Comparison of ENCODE assay signal across 22 cellular contexts in genomic region chr7:144672869-144673268, GRCh38.
DNase-seq lines count a peak whose midpoint lies in the region; ATAC-seq, FAIRE-seq and TF ChIP-seq lines count a peak whose summit lies in the region.
"Had no signal": no experiment of that assay in that cellular context is flagged by ENCODE, and none has a peak within 500 bp of the region (broad histone marks: within the 10 kb centered on the region; RNA-seq: fewer than 3 reads in every experiment).

No MANE protein-coding gene starts in this region.

- H3K23ac ChIP-seq in IMR-90 (ENCODE audit: low read depth, low read length) (no peak overlapping the region), H1 (ENCODE audit: insufficient read length) (no peak overlapping the region)

- dilution Hi-C loops in IMR-90 (cut with HindIII; ENCODE audit: low sequenced_read_pairs, unreplicated experiment): no loop called here

- no peak for TF ChIP-seq RAD21 in A549 (conservative IDR thresholded peaks at IDR 0.05 in 1 of 2, IDR thresholded peaks at IDR 0.05 in 1 of 2)
- TF ChIP-seq RAD21 in IMR-90 (IDR thresholded peaks at IDR 0.05; ENCODE audit: low read length): no peak
- TF ChIP-seq RAD21 in H1 (IDR thresholded peaks at IDR 0.05 in 1 of 2, conservative IDR thresholded peaks at IDR 0.05 in 1 of 2; ENCODE audit: low read depth in 2 of 2, low read length in 2 of 2): no peak

- H3K56ac ChIP-seq in IMR-90 (ENCODE audit: extremely low read depth, insufficient read depth, low read length) (no peak overlapping the region), H1 (replicated peaks; ENCODE audit: insufficient read length, low read depth, low read length) (no peak overlapping the region)

- no peak overlapping the region for H2BK15ac ChIP-seq in IMR-90 (ENCODE audit: low read depth, low read length)
- H2BK15ac ChIP-seq in H1 (ENCODE audit: low read length): no peak overlapping the region

- no TSS peak for BruUV-seq in IMR-90 (replicated peaks; lab: Mats Ljungman, UMichigan)

- H3K27me3 ChIP-seq in IMR-90 (ENCODE audit: control insufficient read depth, insufficient read depth, low read length): no peaks in the 10 kb centered on the region
- no peaks in the 10 kb centered on the region for H3K27me3 ChIP-seq in H1 (replicated peaks in 1 of 4; ENCODE audit: control insufficient read depth in 3 of 4, extremely low read depth in 1 of 4, insufficient read depth in 3 of 4, low read length in 3 of 4)
- H3K27me3 ChIP-seq: BLaER1 treated with 17β-estradiol and CSF1 and Interleukin-3, amounts not matched to agents 10 nM and 100 nM had no signal

- FAIRE-seq in A549 (lab: Jason Lieb, UNC) (no peak), H1 (lab: Jason Lieb, UNC) (no peak)
- FAIRE-seq: A204.1, D721Med, G401.6, GM12891, GM19239 had no signal

- in situ Hi-C loops in IMR-90 (cut with MboI; ENCODE audit: low sequenced_read_pairs): no loop called here

- H2AK5ac ChIP-seq in IMR-90 (ENCODE audit: low read depth, low read length) (no peak overlapping the region), H1 (ENCODE audit: low read depth, low read length) (no peak overlapping the region)

- H3K18ac ChIP-seq in IMR-90 (ENCODE audit: low read depth, low read length) (no peak overlapping the region), H1 (ENCODE audit: extremely low read depth, low read length) (no peak overlapping the region)

- no peak for TF ChIP-seq EP300 in A549 (IDR thresholded peaks at IDR 0.05)
- no peak for TF ChIP-seq EP300 in H1 (IDR thresholded peaks at IDR 0.05; ENCODE audit: borderline replicate concordance in 1 of 2, low read depth in 2 of 2, low read length in 2 of 2)

- H3K4me1 Mint-ChIP-seq in type B pancreatic cell (ENCODE audit: unreplicated experiment): peaks cover 7% of the 10 kb centered on the region
- H3K4me1 Mint-ChIP-seq: B cell had no signal

- no peaks in the 10 kb centered on the region for H3K79me2 ChIP-seq in H1 (ENCODE audit: control insufficient read depth in 1 of 2, insufficient read depth in 2 of 2, low read length in 2 of 2)

- H2BK120ac ChIP-seq in IMR-90 (ENCODE audit: low read depth, low read length) (no peak overlapping the region), H1 (replicated peaks; ENCODE audit: low read depth, low read length) (no peak overlapping the region)

- no peak for ATAC-seq in A549
- ATAC-seq in IMR-90 (ENCODE audit: low read depth): no peak
- ATAC-seq in GM21737 (IDR thresholded peaks at IDR 0.05; ENCODE audit: unreplicated experiment): no peak
- ATAC-seq: CD8-positive, alpha-beta T cell had no signal

- H3K27ac Mint-ChIP-seq in type B pancreatic cell: no peak overlapping the region
- H3K27ac Mint-ChIP-seq: B cell; CD4-positive, alpha-beta T cell; CD8-positive, alpha-beta T cell had no signal

- H4K8ac ChIP-seq in IMR-90 (ENCODE audit: low read depth in 2 of 2, low read length in 2 of 2) (no peak overlapping the region), H1 (ENCODE audit: extremely low read depth, insufficient read depth, low read length) (no peak overlapping the region)

- TF ChIP-seq POLR2A in A549 (IDR thresholded peaks at IDR 0.05; ENCODE audit: low read length) (no peak), IMR-90 (IDR thresholded peaks at IDR 0.05; ENCODE audit: low read depth, low read length) (no peak), H1 (IDR thresholded peaks at IDR 0.05; ENCODE audit: control extremely low read depth in 1 of 2, low read depth in 2 of 2, low read length in 2 of 2) (no peak)

- no peak overlapping the region for H2BK20ac ChIP-seq in IMR-90 (ENCODE audit: low read depth, low read length)
- H2BK20ac ChIP-seq in H1 (ENCODE audit: low read length): no peak overlapping the region

- H3K4me3 Mint-ChIP-seq in type B pancreatic cell: no peak overlapping the region
- H3K4me3 Mint-ChIP-seq: B cell; CD4-positive, alpha-beta T cell; CD8-positive, alpha-beta T cell had no signal

- H3K36me3 Mint-ChIP-seq in type B pancreatic cell: no peaks in the 10 kb centered on the region
- H3K36me3 Mint-ChIP-seq: CD8-positive, alpha-beta T cell had no signal

- intact Hi-C loops in IMR-90 (cut with micrococcal nuclease): no loop called here

- no peak overlapping the region for H4K91ac ChIP-seq in IMR-90 (ENCODE audit: insufficient read depth, low read depth, low read length)
- no peak overlapping the region for H4K91ac ChIP-seq in H1 (replicated peaks; ENCODE audit: insufficient read length, low read length)

- H3K9ac ChIP-seq in IMR-90 (ENCODE audit: low read depth, low read length): no peak overlapping the region
- H3K9ac ChIP-seq in H1 (replicated peaks in 1 of 4; ENCODE audit: extremely low read depth in 1 of 4, low read depth in 3 of 4, low read length in 3 of 4): no peak overlapping the region
- H3K9ac ChIP-seq: BLaER1 treated with 17β-estradiol and CSF1 and Interleukin-3, amounts not matched to agents 10 nM and 100 nM had no signal

- no peaks in the 10 kb centered on the region for H3K23me2 ChIP-seq in H1 (ENCODE audit: low read depth, low read length)

- H3K36me3 ChIP-seq in IMR-90 (ENCODE audit: control insufficient read depth, insufficient read depth, low read length): no peaks in the 10 kb centered on the region
- H3K36me3 ChIP-seq in H1 (ENCODE audit: control insufficient read depth in 2 of 4, insufficient read depth in 4 of 4, low read length in 3 of 4): no peaks in the 10 kb centered on the region
- H3K36me3 ChIP-seq: BLaER1 treated with 17β-estradiol and CSF1 and Interleukin-3, amounts not matched to agents 10 nM and 100 nM had no signal

- H2BK5ac ChIP-seq in IMR-90 (ENCODE audit: low read depth, low read length, poor library complexity, severe bottlenecking): no peak overlapping the region
- H2BK5ac ChIP-seq in H1 (ENCODE audit: low read depth, low read length): no peak overlapping the region

- H3K4ac ChIP-seq in IMR-90 (ENCODE audit: low read depth, low read length) (no peak overlapping the region), H1 (replicated peaks; ENCODE audit: insufficient read length, low read depth, low read length) (peak overlapping the region; percentile 83)

- WGBS in A549 (ENCODE audit: missing lambda C conversion rate): 0% methylated on average over 2 of the region's 2 CpGs
- WGBS in IMR-90 (ENCODE audit: extremely low coverage in 2 of 2, insufficient read length in 1 of 2), 2 experiments: no CpG with 5 or more reads among the region's 2 CpGs
- 79% methylated on average over 2 of the region's 2 CpGs; no CpG with 5 or more reads in 1 of the 2 experiments for WGBS in H1 (ENCODE audit: extremely low coverage in 1 of 2, insufficient coverage in 1 of 2, insufficient read length in 1 of 2, insufficient replicate concordance in 2 of 2, low coverage in 1 of 2, low lambda C conversion rate in 2 of 2, missing lambda C conversion rate in 1 of 2), 2 experiments

- H3K9me3 ChIP-seq in A549 (no peaks in the 10 kb centered on the region), IMR-90 (ENCODE audit: control insufficient read depth, insufficient read depth, low read length) (peaks cover 6% of the 10 kb centered on the region), H1 (ENCODE audit: insufficient read depth in 2 of 2, low read depth in 1 of 2, low read length in 1 of 2) (no peaks in the 10 kb centered on the region)
- H3K9me3 ChIP-seq: BLaER1 treated with 17β-estradiol and CSF1 and Interleukin-3, amounts not matched to agents 10 nM and 100 nM; Caco-2 had no signal

- no peaks in the 10 kb centered on the region for H3K9me1 ChIP-seq in IMR-90 (ENCODE audit: insufficient read depth, low read length)

- no peak overlapping the region for H2BK12ac ChIP-seq in H1 (ENCODE audit: low read depth, low read length)

- H2AK9ac ChIP-seq in IMR-90 (replicated peaks; ENCODE audit: low read depth, low read length, poor library complexity): no peak overlapping the region

- H3K9me3 Mint-ChIP-seq in type B pancreatic cell: no peaks in the 10 kb centered on the region
- H3K9me3 Mint-ChIP-seq: CD4-positive, alpha-beta T cell; CD8-positive, alpha-beta T cell had no signal

- H4K20me1 ChIP-seq in IMR-90 (ENCODE audit: insufficient read depth, low read length): no peaks in the 10 kb centered on the region
- H4K20me1 ChIP-seq in H1 (replicated peaks in 1 of 2; ENCODE audit: control insufficient read depth in 1 of 2, insufficient read depth in 2 of 2, low read length in 2 of 2): no peaks in the 10 kb centered on the region
- H4K20me1 ChIP-seq: BLaER1 treated with 17β-estradiol and CSF1 and Interleukin-3, amounts not matched to agents 10 nM and 100 nM had no signal

- CTCF ChIA-PET in A549 (lab: Yijun Ruan, JAX) (no interaction called here), IMR-90 (lab: Yijun Ruan, JAX) (no interaction called here), H1 (lab: Charles Lee; ENCODE audit: partially characterized antibody) (no interaction called here)

- H3K27me3 Mint-ChIP-seq in type B pancreatic cell: no peaks in the 10 kb centered on the region
- H3K27me3 Mint-ChIP-seq: B cell; CD4-positive, alpha-beta T cell had no signal

- H4K5ac ChIP-seq in IMR-90 (ENCODE audit: low read depth, low read length) (no peak overlapping the region), H1 (ENCODE audit: insufficient read length, low read depth, low read length) (no peak overlapping the region)

- no peak for TF ChIP-seq CTCF in A549 (IDR thresholded peaks at IDR 0.05)
- TF ChIP-seq CTCF in IMR-90 (conservative IDR thresholded peaks at IDR 0.05; ENCODE audit: low read depth, low read length): no peak
- no peak for TF ChIP-seq CTCF in H1 (IDR thresholded peaks at IDR 0.05; ENCODE audit: control extremely low read depth in 1 of 3, insufficient read depth in 1 of 3, low read depth in 1 of 3, low read length in 3 of 3)
- TF ChIP-seq CTCF in type B pancreatic cell (conservative IDR thresholded peaks at IDR 0.05): no peak

- no peak overlapping the region for H3K27ac ChIP-seq in A549
- no peak overlapping the region for H3K27ac ChIP-seq in IMR-90 (ENCODE audit: insufficient read depth, low read length)
- no peak overlapping the region for H3K27ac ChIP-seq in H1 (ENCODE audit: low read depth, low read length)
- H3K27ac ChIP-seq: BLaER1 treated with 17β-estradiol and CSF1 and Interleukin-3, amounts not matched to agents 10 nM and 100 nM; C4-2B had no signal

- no peaks in the 10 kb centered on the region for H3K79me1 ChIP-seq in IMR-90 (ENCODE audit: low read depth in 1 of 2, low read length in 2 of 2)
- no peaks in the 10 kb centered on the region for H3K79me1 ChIP-seq in H1 (ENCODE audit: low read depth, low read length)

- POLR2A ChIA-PET in A549 (lab: Yijun Ruan, JAX): no interaction called here
- POLR2A ChIA-PET in IMR-90 (lab: Charles Lee; ENCODE audit: unreplicated experiment): no interaction called here
- POLR2A ChIA-PET in H1 (lab: Charles Lee; ENCODE audit: partially characterized antibody): no interaction called here

- H3K4me1 ChIP-seq in A549: no peaks in the 10 kb centered on the region
- H3K4me1 ChIP-seq in IMR-90 (ENCODE audit: control insufficient read depth, insufficient read depth, low read length): no peaks in the 10 kb centered on the region
- peaks cover 0 to 6% (median 4%) of the 10 kb centered on the region in 4 experiments; a peak in 4 of 7 replicates for H3K4me1 ChIP-seq in H1 (replicated peaks in 1 of 4; ENCODE audit: control insufficient read depth in 3 of 4, insufficient read depth in 4 of 4, low read length in 3 of 4)
- H3K4me1 ChIP-seq: Caco-2 had no signal

- H2AFZ ChIP-seq in IMR-90 (replicated peaks; ENCODE audit: low read length, poor library complexity): no peak overlapping the region
- no peak overlapping the region for H2AFZ ChIP-seq in H1 (ENCODE audit: low read length)

- no peak overlapping the region for H3K14ac ChIP-seq in IMR-90 (replicated peaks; ENCODE audit: low read depth, low read length)
- H3K14ac ChIP-seq in H1 (ENCODE audit: insufficient read length): no peak overlapping the region

- no peak overlapping the region for H3K4me2 ChIP-seq in A549
- H3K4me2 ChIP-seq in IMR-90 (ENCODE audit: low read depth, low read length): no peak overlapping the region
- H3K4me2 ChIP-seq in H1 (ENCODE audit: insufficient read depth in 1 of 2, low read depth in 2 of 2, low read length in 2 of 2): no peak overlapping the region

- H3K4me3 ChIP-seq in A549 (no peak overlapping the region), IMR-90 (ENCODE audit: insufficient read depth, low read depth, low read length) (no peak overlapping the region), H1 (ENCODE audit: extremely low read depth in 1 of 4, insufficient read depth in 2 of 4, low read depth in 3 of 4, low read length in 4 of 4) (no peak overlapping the region)
- H3K4me3 ChIP-seq: BLaER1 treated with 17β-estradiol and CSF1 and Interleukin-3, amounts not matched to agents 10 nM and 100 nM had no signal

- DNase-seq in A549 (ENCODE audit: low read depth in 1 of 2, low spot score in 1 of 2) (no peak), IMR-90 (no peak), H1 (ENCODE audit: low read depth in 1 of 2, low spot score in 2 of 2) (no peak), NCI-H1048 (lab: John Stamatoyannopoulos, UW) (no peak), type B pancreatic cell (ENCODE audit: extremely low spot score, unreplicated experiment) (no peak)
- DNase-seq: 8988T; AML-193; Caco-2; Calu3; CD4-positive, alpha-beta T cell; CD8-positive, alpha-beta T cell; DMS79 treated with DMSO at 0.1 percent for 48 hours; GF-D8 had no signal

Comparison
In these comparisons a context has a peak if more than half of its experiments do, and no peak if none do; other contexts are left out.
1. Of the 18 proteins assayed by ChIP-seq in both H1 and A549: peak only in H1: none; only in A549: none; in both: MAFK; in neither: 17.